Comparison of ENCODE assay signal across 29 cellular contexts in genomic region chr19:3518231-3518630, GRCh38. TPM values are rescaled to one million over a fixed set of nuclear protein-coding genes. Genes with fewer than 3 reads are reported as not detected.
DNase-seq lines count a peak whose midpoint lies in the region; ATAC-seq, FAIRE-seq and TF ChIP-seq lines count a peak whose summit lies in the region.
"Had no signal": no experiment of that assay in that cellular context is flagged by ENCODE, and none has a peak within 500 bp of the region (broad histone marks: within the 10 kb centered on the region; RNA-seq: fewer than 3 reads in every experiment).

No MANE protein-coding gene starts in this region.

- H3K9ac ChIP-seq in BLaER1 treated with 17β-estradiol and CSF1 and Interleukin-3, amounts not matched to agents 10 nM and 100 nM, result peak overlapping the region in 4 of 11 experiments; percentile 19 to 60 (median 42); a peak in 4 of 22 replicates
- H3K9ac ChIP-seq in H9 (ENCODE audit: extremely low read depth, insufficient read length, low read length) (no peak overlapping the region), H1 (replicated peaks in 1 of 4; ENCODE audit: extremely low read depth in 1 of 4, low read depth in 3 of 4, low read length in 3 of 4) (no peak overlapping the region)

- no peak overlapping the region for H2BK20ac ChIP-seq in H9 (ENCODE audit: low read depth, low read length, poor library complexity, severe bottlenecking)
- peak overlapping the region; percentile 17 for H2BK20ac ChIP-seq in H1 (ENCODE audit: low read length)

- H2BK120ac ChIP-seq in H9 (ENCODE audit: low read depth, low read length, poor library complexity, severe bottlenecking) (no peak overlapping the region), H1 (replicated peaks; ENCODE audit: low read depth, low read length) (no peak overlapping the region)

- no peak overlapping the region for H3T11ph ChIP-seq in H9 (ENCODE audit: low read length)

- no peaks in the 10 kb centered on the region for H3K9me3 ChIP-seq in BLaER1 treated with 17β-estradiol and CSF1 and Interleukin-3, amounts not matched to agents 10 nM and 100 nM (replicated peaks in 1 of 11)
- no peaks in the 10 kb centered on the region for H3K9me3 ChIP-seq in H9 (ENCODE audit: control insufficient read depth, low read depth, low read length)
- no peaks in the 10 kb centered on the region for H3K9me3 ChIP-seq in H1 (ENCODE audit: insufficient read depth in 2 of 2, low read depth in 1 of 2, low read length in 1 of 2)
- H3K9me3 ChIP-seq: lower lobe of right lung, pancreas, tibial artery had no signal

- H4K91ac ChIP-seq in H9 (ENCODE audit: insufficient read length, low read depth, low read length), result no peak overlapping the region
- peak overlapping the region; percentile 78 for H4K91ac ChIP-seq in H1 (replicated peaks; ENCODE audit: insufficient read length, low read length)

- no peak overlapping the region for H4K8ac ChIP-seq in H9 (replicated peaks; ENCODE audit: insufficient read length, low read depth, low read length)
- no peak overlapping the region for H4K8ac ChIP-seq in H1 (ENCODE audit: extremely low read depth, insufficient read depth, low read length)

- no peak overlapping the region for H3K4ac ChIP-seq in H9 (ENCODE audit: low read depth, low read length)
- H3K4ac ChIP-seq in H1 (replicated peaks; ENCODE audit: insufficient read length, low read depth, low read length), result no peak overlapping the region

- H3K27me3 Mint-ChIP-seq in H9 (ENCODE audit: low read depth), result no peaks in the 10 kb centered on the region; the same call in 1 of the 2 replicates
- H3K27me3 Mint-ChIP-seq in memory B cell, result no peaks in the 10 kb centered on the region
- H3K27me3 Mint-ChIP-seq: dendritic cell treated with granulocyte-macrophage colony-stimulating factor and Interleukin-4, amounts not matched to agents 40 ng/mL and 50 ng/mL, for 4 days had no signal

- FAIRE-seq in H1 (lab: Jason Lieb, UNC), result peak; percentile 73
- FAIRE-seq: endometrium, GM18507, pancreas had no signal

- no peak overlapping the region for H3K14ac ChIP-seq in H9 (ENCODE audit: insufficient read depth, low read length)
- no peak overlapping the region for H3K14ac ChIP-seq in H1 (ENCODE audit: insufficient read length)

- H3K27ac ChIP-seq in BLaER1 treated with 17β-estradiol and CSF1 and Interleukin-3, amounts not matched to agents 10 nM and 100 nM, result no peak overlapping the region
- no peak overlapping the region for H3K27ac ChIP-seq in H9 (ENCODE audit: insufficient read length, low read depth, low read length)
- H3K27ac ChIP-seq in H1 (ENCODE audit: low read depth, low read length), result no peak overlapping the region; the same call in 1 of the 2 replicates
- H3K27ac ChIP-seq: lower lobe of right lung, pancreas, tibial artery had no signal

- WGBS in H9 (ENCODE audit: extremely low coverage, insufficient read length, low lambda C conversion rate), result no CpG with 5 or more reads among the region's 10 CpGs
- WGBS in H1 (ENCODE audit: extremely low coverage in 1 of 2, insufficient coverage in 1 of 2, insufficient read length in 1 of 2, insufficient replicate concordance in 2 of 2, low coverage in 1 of 2, low lambda C conversion rate in 2 of 2, missing lambda C conversion rate in 1 of 2), 2 experiments, result 55% methylated on average over 10 of the region's 10 CpGs; no CpG with 5 or more reads in 1 of the 2 experiments

- H3K36me3 ChIP-seq in BLaER1 treated with 17β-estradiol and CSF1 and Interleukin-3, amounts not matched to agents 10 nM and 100 nM, result peaks cover 11 to 57% (median 25%) of the 10 kb centered on the region in 11 experiments; a peak in 20 of 22 replicates
- H3K36me3 ChIP-seq in H1 (ENCODE audit: control insufficient read depth in 2 of 4, insufficient read depth in 4 of 4, low read length in 3 of 4), result no peaks in the 10 kb centered on the region

- H3K79me2 ChIP-seq in H9 (ENCODE audit: insufficient read depth, low read length) (no peaks in the 10 kb centered on the region; the same call in 1 of the 2 replicates), H1 (ENCODE audit: control insufficient read depth in 1 of 2, insufficient read depth in 2 of 2, low read length in 2 of 2) (peaks cover 0 to 66% of the 10 kb centered on the region in 2 experiments; a peak in 3 of 4 replicates)

- POLR2A ChIA-PET in H1 (lab: Charles Lee; ENCODE audit: partially characterized antibody), result interaction anchor here (1.1 to 1.5 kb wide), 3 partner anchors 16 to 21 kb away, joined by 3 to 5 read pairs (median 4); partner anchors contain the start of genes DOHH and TEKTIP1

- H3K9me3 Mint-ChIP-seq in H9, result no peaks in the 10 kb centered on the region; a peak in 1 of 5 replicates
- no peaks in the 10 kb centered on the region for H3K9me3 Mint-ChIP-seq in memory B cell
- H3K9me3 Mint-ChIP-seq: dendritic cell treated with granulocyte-macrophage colony-stimulating factor and Interleukin-4, amounts not matched to agents 40 ng/mL and 50 ng/mL, for 4 days; HFFc6; nephron progenitor cell had no signal

- H2BK5ac ChIP-seq in H9 (ENCODE audit: insufficient read length, low read length) (no peak overlapping the region), H1 (ENCODE audit: low read depth, low read length) (peak overlapping the region; percentile 86; the same call in 1 of the 2 replicates)

- H3K4me2 ChIP-seq in BLaER1 treated with 17β-estradiol and CSF1 and Interleukin-3, amounts not matched to agents 10 nM and 100 nM, result peak overlapping the region; percentile 62 to 97 (median 84)
- H3K4me2 ChIP-seq in H9 (ENCODE audit: insufficient read depth, insufficient read length, low read length), result peak overlapping the region; percentile 17
- H3K4me2 ChIP-seq in H1 (ENCODE audit: insufficient read depth in 1 of 2, low read depth in 2 of 2, low read length in 2 of 2), result peak overlapping the region; percentile 5 to 60
- H3K4me2 ChIP-seq: smooth muscle cell had no signal

- no peak for TF ChIP-seq RAD21 in H1 (IDR thresholded peaks at IDR 0.05 in 1 of 2, conservative IDR thresholded peaks at IDR 0.05 in 1 of 2; ENCODE audit: low read depth in 2 of 2, low read length in 2 of 2)

- TF ChIP-seq POLR2A in H1 (IDR thresholded peaks at IDR 0.05; ENCODE audit: control extremely low read depth in 1 of 2, low read depth in 2 of 2, low read length in 2 of 2), result no peak

- peaks cover 100% of the 10 kb centered on the region in 11 experiments for H4K20me1 ChIP-seq in BLaER1 treated with 17β-estradiol and CSF1 and Interleukin-3, amounts not matched to agents 10 nM and 100 nM
- H4K20me1 ChIP-seq in H9 (ENCODE audit: control insufficient read depth, insufficient read depth, insufficient read length) (no peaks in the 10 kb centered on the region), H1 (replicated peaks in 1 of 2; ENCODE audit: control insufficient read depth in 1 of 2, insufficient read depth in 2 of 2, low read length in 2 of 2) (peaks cover 0 to 17% of the 10 kb centered on the region in 2 experiments)

- H2AK5ac ChIP-seq in H9 (ENCODE audit: insufficient read length, low read length) (no peak overlapping the region), H1 (ENCODE audit: low read depth, low read length) (peak overlapping the region; percentile 87; the same call in 1 of the 2 replicates)

- ATAC-seq in memory B cell (ENCODE audit: low read depth) (no peak), GM18511 (IDR thresholded peaks at IDR 0.05; ENCODE audit: unreplicated experiment) (no peak)
- ATAC-seq: lower lobe of right lung, SK-N-SH treated with all-trans-retinoic acid at 6 μM for 48 hours had no signal

- peaks cover 78 to 95% (median 89%) of the 10 kb centered on the region in 10 experiments for H3K4me1 ChIP-seq in BLaER1 treated with 17β-estradiol and CSF1 and Interleukin-3, amounts not matched to agents 10 nM and 100 nM
- peaks cover 3% of the 10 kb centered on the region; the same call in 1 of the 2 replicates for H3K4me1 ChIP-seq in H9 (ENCODE audit: insufficient read depth, low read length)
- peaks cover 0 to 29% (median 20%) of the 10 kb centered on the region in 4 experiments; a peak in 6 of 7 replicates for H3K4me1 ChIP-seq in H1 (replicated peaks in 1 of 4; ENCODE audit: control insufficient read depth in 3 of 4, insufficient read depth in 4 of 4, low read length in 3 of 4)

- H2BK15ac ChIP-seq in H9 (ENCODE audit: low read depth, low read length) (no peak overlapping the region), H1 (ENCODE audit: low read length) (no peak overlapping the region)

- no peaks in the 10 kb centered on the region for H3K23me2 ChIP-seq in H9 (ENCODE audit: insufficient read length, low read depth, low read length, poor library complexity, severe bottlenecking)
- no peaks in the 10 kb centered on the region for H3K23me2 ChIP-seq in H1 (ENCODE audit: low read depth, low read length)

- H2BK12ac ChIP-seq in H9 (ENCODE audit: insufficient read length, low read depth, low read length) (no peak overlapping the region), H1 (ENCODE audit: low read depth, low read length) (peak overlapping the region; percentile 97; the same call in 1 of the 2 replicates)

- H3K23ac ChIP-seq in H9 (ENCODE audit: insufficient read length, low read depth, low read length) (no peak overlapping the region), H1 (ENCODE audit: insufficient read length) (no peak overlapping the region)

- H4K5ac ChIP-seq in H9 (ENCODE audit: insufficient read length, low read depth, low read length) (no peak overlapping the region), H1 (ENCODE audit: insufficient read length, low read depth, low read length) (no peak overlapping the region)

- H3K56ac ChIP-seq in H9 (ENCODE audit: insufficient read length, low read depth, low read length), result no peak overlapping the region
- no peak overlapping the region for H3K56ac ChIP-seq in H1 (replicated peaks; ENCODE audit: insufficient read length, low read depth, low read length)

- H3K79me1 ChIP-seq in H9 (ENCODE audit: insufficient read depth, low read depth, low read length, poor library complexity, severe bottlenecking) (no peaks in the 10 kb centered on the region), H1 (ENCODE audit: low read depth, low read length) (peaks cover 14% of the 10 kb centered on the region)

- DNase-seq in H9, result peak; percentile 68
- no peak for DNase-seq in H1 (ENCODE audit: low read depth in 1 of 2, low spot score in 2 of 2)
- no peak for DNase-seq in memory B cell (ENCODE audit: low spot score in 2 of 2)
- no peak for DNase-seq in NCI-H1105 (lab: John Stamatoyannopoulos, UW)
- no peak for DNase-seq in SIG-M5 treated with dmso at 0.1 percent for 504 hours (lab: John Stamatoyannopoulos, UW; ENCODE audit: unreplicated experiment)
- DNase-seq: activated CD8-positive, alpha-beta memory T cell treated with anti-CD3 and anti-CD28 coated beads for 24 hours; central memory CD4-positive, alpha-beta T cell; HFFc6; hypothalamus; lower lobe of right lung; NCI-H1092 treated with DMSO at 0.1 percent for 48 hours; NCI-H1930; NCI-H82; nephron progenitor cell; pancreas; stimulated activated CD4-positive, alpha-beta T cell treated with anti-CD3 and anti-CD28 coated beads, Interleukin-1b, Interleukin-23, amount 100 ng/mL, for 48 hours; stimulated activated CD8-positive, alpha-beta memory T cell treated with anti-CD3 and anti-CD28 coated beads, Interleukin-4, amount 100 ng/mL, for 48 hours; T-helper 2 cell; tibial artery had no signal

- peak overlapping the region; percentile 19 for H3K18ac ChIP-seq in H9 (ENCODE audit: insufficient read length, low read depth, low read length)
- H3K18ac ChIP-seq in H1 (ENCODE audit: extremely low read depth, low read length), result peak overlapping the region; percentile 76

- H3K4me3 Mint-ChIP-seq in H9 (peak overlapping the region; percentile 38 to 69), memory B cell (no peak overlapping the region)
- H3K4me3 Mint-ChIP-seq: dendritic cell treated with granulocyte-macrophage colony-stimulating factor and Interleukin-4, amounts not matched to agents 40 ng/mL and 50 ng/mL, for 4 days; HFFc6; nephron progenitor cell had no signal

- no peak for TF ChIP-seq CTCF in H9 (conservative IDR thresholded peaks at IDR 0.05)
- TF ChIP-seq CTCF in H1 (IDR thresholded peaks at IDR 0.05; ENCODE audit: control extremely low read depth in 1 of 3, insufficient read depth in 1 of 3, low read depth in 1 of 3, low read length in 3 of 3), result no peak

- CTCF ChIA-PET in H1 (lab: Charles Lee; ENCODE audit: partially characterized antibody), result interaction anchor here (1.0 to 5.4 kb wide), 4 partner anchors 9 to 46 kb away, joined by 3 to 28 read pairs (median 10); no protein-coding TSS in a partner anchor

- TF ChIP-seq EP300 in H1 (IDR thresholded peaks at IDR 0.05; ENCODE audit: borderline replicate concordance in 1 of 2, low read depth in 2 of 2, low read length in 2 of 2), result no peak

- peaks cover 36 to 45% of the 10 kb centered on the region in 2 experiments for H3K4me1 Mint-ChIP-seq in H9
- peaks cover 30% of the 10 kb centered on the region for H3K4me1 Mint-ChIP-seq in memory B cell

- H3K27ac Mint-ChIP-seq in H9 (peak overlapping the region; percentile 63 to 91 (median 83); a peak in 5 of 7 replicates), memory B cell (peak overlapping the region; percentile 31)
- H3K27ac Mint-ChIP-seq: dendritic cell treated with granulocyte-macrophage colony-stimulating factor and Interleukin-4, amounts not matched to agents 40 ng/mL and 50 ng/mL, for 4 days; HFFc6; nephron progenitor cell had no signal

- H3K36me3 Mint-ChIP-seq in H9 (ENCODE audit: insufficient read depth in 1 of 3, low read depth in 3 of 3) (peaks cover 2 to 11% (median 10%) of the 10 kb centered on the region in 3 experiments; a peak in 5 of 7 replicates), memory B cell (peaks cover 10% of the 10 kb centered on the region)

- H2AFZ ChIP-seq in H9 (ENCODE audit: low read length) (no peak overlapping the region), H1 (ENCODE audit: low read length) (no peak overlapping the region)

- H3K27me3 ChIP-seq in BLaER1 treated with 17β-estradiol and CSF1 and Interleukin-3, amounts not matched to agents 10 nM and 100 nM, result no peaks in the 10 kb centered on the region
- H3K27me3 ChIP-seq in H9 (ENCODE audit: insufficient read depth, low read length) (no peaks in the 10 kb centered on the region), H1 (replicated peaks in 1 of 4; ENCODE audit: control insufficient read depth in 3 of 4, extremely low read depth in 1 of 4, insufficient read depth in 3 of 4, low read length in 3 of 4) (no peaks in the 10 kb centered on the region)
- H3K27me3 ChIP-seq: pancreas, tibial artery had no signal

- H3K4me3 ChIP-seq in BLaER1 treated with 17β-estradiol and CSF1 and Interleukin-3, amounts not matched to agents 10 nM and 100 nM, result no peak overlapping the region
- peak overlapping the region in 2 of 4 experiments; percentile 14 to 19; a peak in 3 of 8 replicates for H3K4me3 ChIP-seq in H1 (ENCODE audit: extremely low read depth in 1 of 4, insufficient read depth in 2 of 4, low read depth in 3 of 4, low read length in 4 of 4)
- H3K4me3 ChIP-seq: lower lobe of right lung, pancreas, smooth muscle cell, tibial artery had no signal

RNA-seq across cellular contexts. Expression of gene FZR1, which starts 12.1 kb away (rescaled TPM):
- total RNA-seq in H9 (2021), result 46.0 and 51.4 TPM in 2 replicates
- total RNA-seq in H1 (2021; fragmentation: NEBNext Ultra II Directional; extraction: Animal tissue kit (Norgen Biotek cat#: 25700)), result 35.5 and 36.9 TPM in 2 replicates
- 21.6 and 35.0 TPM in 2 replicates for polyA plus RNA-seq in H1 (2011; rRNA removed)
- 24.1 TPM for polyA plus RNA-seq in H1 (2011; cell fraction: cytosol; rRNA removed)
- polyA plus RNA-seq in H1 (2011; cell fraction: nucleus; rRNA removed), result 109 TPM
- polyA plus RNA-seq in H1 (2012, experiment 1 of 2), result 26.5 to 36.4 TPM (median 30.8 TPM) in 4 replicates
- 19.9 TPM for polyA plus RNA-seq in H1 (2012, experiment 2 of 2)
- 21.4 TPM for polyA plus RNA-seq in H1 (2013, experiment 1 of 2)
- 20.2 TPM for polyA plus RNA-seq in H1 (2013, experiment 2 of 2)
- 20.4 and 21.5 TPM in 2 replicates for polyA minus RNA-seq in H1 (2011; rRNA and poly(A)+ RNA removed)
- polyA minus RNA-seq in H1 (2011; cell fraction: cytosol; rRNA and poly(A)+ RNA removed), result 32.5 TPM
- polyA minus RNA-seq in H1 (2011; cell fraction: nucleus; rRNA and poly(A)+ RNA removed), result 35.9 TPM

RNA-seq across cellular contexts. Expression of gene DOHH, which starts 17.8 kb away (rescaled TPM):
- 16.5 and 18.1 TPM in 2 replicates for total RNA-seq in H9 (2021)
- 17.7 and 19.1 TPM in 2 replicates for total RNA-seq in H1 (2021; fragmentation: NEBNext Ultra II Directional; extraction: Animal tissue kit (Norgen Biotek cat#: 25700))
- polyA plus RNA-seq in H1 (2011; rRNA removed), result 7.3 and 12.7 TPM in 2 replicates
- polyA plus RNA-seq in H1 (2011; cell fraction: cytosol; rRNA removed), result 15.9 TPM
- polyA plus RNA-seq in H1 (2011; cell fraction: nucleus; rRNA removed), result 11.2 TPM
- 10.4 to 19.5 TPM (median 17.7 TPM) in 4 replicates for polyA plus RNA-seq in H1 (2012, experiment 1 of 2)
- polyA plus RNA-seq in H1 (2012, experiment 2 of 2), result 10.3 TPM
- 5.3 TPM for polyA plus RNA-seq in H1 (2013, experiment 1 of 2)
- polyA plus RNA-seq in H1 (2013, experiment 2 of 2), result 5.6 TPM
- polyA minus RNA-seq in H1 (2011; rRNA and poly(A)+ RNA removed), result 2.0 and 2.4 TPM in 2 replicates
- polyA minus RNA-seq in H1 (2011; cell fraction: cytosol; rRNA and poly(A)+ RNA removed), result 8.9 TPM
- 8.9 TPM for polyA minus RNA-seq in H1 (2011; cell fraction: nucleus; rRNA and poly(A)+ RNA removed)

RNA-seq across cellular contexts. Expression of gene TEKTIP1, which starts 20.7 kb away (rescaled TPM):
- total RNA-seq in H9 (2021), result 1.2 and 1.3 TPM in 2 replicates
- 1.0 and 1.1 TPM in 2 replicates for total RNA-seq in H1 (2021; fragmentation: NEBNext Ultra II Directional; extraction: Animal tissue kit (Norgen Biotek cat#: 25700))
- 0.49 TPM in 1 of 2 replicates, not detected in the other for polyA plus RNA-seq in H1 (2011; rRNA removed)
- polyA plus RNA-seq in H1 (2011; cell fraction: cytosol; rRNA removed), result 0.34 TPM
- polyA plus RNA-seq in H1 (2011; cell fraction: nucleus; rRNA removed), result 6.0 TPM
- polyA plus RNA-seq in H1 (2012, experiment 1 of 2), result 0.94 to 2.2 TPM (median 1.6 TPM) in 3 of 4 replicates, not detected in the other
- polyA plus RNA-seq in H1 (2012, experiment 2 of 2), result 1.3 TPM
- 0.45 TPM for polyA plus RNA-seq in H1 (2013, experiment 1 of 2)
- polyA plus RNA-seq in H1 (2013, experiment 2 of 2), result 0.17 TPM
- 0.32 TPM in 1 of 2 replicates, not detected in the other for polyA minus RNA-seq in H1 (2011; rRNA and poly(A)+ RNA removed)
- polyA minus RNA-seq in H1 (2011; cell fraction: cytosol; rRNA and poly(A)+ RNA removed), result not detected
- not detected for polyA minus RNA-seq in H1 (2011; cell fraction: nucleus; rRNA and poly(A)+ RNA removed)
- total RNA-seq: kidney epithelial cell, M059J, smooth muscle cell had no signal
- polyA plus RNA-seq: BJ had no signal

RNA-seq across cellular contexts. Expression of gene SMIM44, which starts 35.0 kb away (rescaled TPM):
- total RNA-seq in H9 (2021), result not detected in 2 replicates
- not detected in 2 replicates for total RNA-seq in H1 (2021; fragmentation: NEBNext Ultra II Directional; extraction: Animal tissue kit (Norgen Biotek cat#: 25700))
- not detected in 2 replicates for polyA plus RNA-seq in H1 (2011; rRNA removed)
- polyA plus RNA-seq in H1 (2011; cell fraction: cytosol; rRNA removed), result not detected
- not detected for polyA plus RNA-seq in H1 (2011; cell fraction: nucleus; rRNA removed)
- not detected in 4 replicates for polyA plus RNA-seq in H1 (2012, experiment 1 of 2)
- not detected for polyA plus RNA-seq in H1 (2012, experiment 2 of 2)
- polyA plus RNA-seq in H1 (2013, experiment 1 of 2), result not detected
- not detected for polyA plus RNA-seq in H1 (2013, experiment 2 of 2)
- polyA minus RNA-seq in H1 (2011; rRNA and poly(A)+ RNA removed), result not detected in 2 replicates
- not detected for polyA minus RNA-seq in H1 (2011; cell fraction: cytosol; rRNA and poly(A)+ RNA removed)
- polyA minus RNA-seq in H1 (2011; cell fraction: nucleus; rRNA and poly(A)+ RNA removed), result not detected
- total RNA-seq: HFFc6, lower lobe of right lung, M059J, pancreas, smooth muscle cell had no signal
- polyA plus RNA-seq: BJ, smooth muscle cell had no signal

RNA-seq across cellular contexts. Expression of gene SMIM24, which starts 37.9 kb away (rescaled TPM):
- 1.3 and 1.9 TPM in 2 replicates for total RNA-seq in H9 (2021)
- total RNA-seq in H1 (2021; fragmentation: NEBNext Ultra II Directional; extraction: Animal tissue kit (Norgen Biotek cat#: 25700)), result 3.3 and 3.8 TPM in 2 replicates
- polyA plus RNA-seq in H1 (2011; rRNA removed), result 4.5 and 7.4 TPM in 2 replicates
- 8.6 TPM for polyA plus RNA-seq in H1 (2011; cell fraction: cytosol; rRNA removed)
- polyA plus RNA-seq in H1 (2011; cell fraction: nucleus; rRNA removed), result 5.1 TPM
- polyA plus RNA-seq in H1 (2012, experiment 1 of 2), result 5.1 to 7.6 TPM (median 7.3 TPM) in 4 replicates
- polyA plus RNA-seq in H1 (2012, experiment 2 of 2), result 9.2 TPM
- 9.3 TPM for polyA plus RNA-seq in H1 (2013, experiment 1 of 2)
- polyA plus RNA-seq in H1 (2013, experiment 2 of 2), result 8.5 TPM
- polyA minus RNA-seq in H1 (2011; rRNA and poly(A)+ RNA removed), result 1.1 and 3.4 TPM in 2 replicates
- not detected for polyA minus RNA-seq in H1 (2011; cell fraction: cytosol; rRNA and poly(A)+ RNA removed)
- 2.8 TPM for polyA minus RNA-seq in H1 (2011; cell fraction: nucleus; rRNA and poly(A)+ RNA removed)
- total RNA-seq: HFFc6, lower lobe of right lung, M059J had no signal
- polyA plus RNA-seq: smooth muscle cell had no signal

Comparison
In these comparisons a context has a peak if more than half of its experiments do, and no peak if none do; other contexts are left out.
1. H3K4me2 ChIP-seq: peak in every context shown above with its lines; median percentile 84 in BLaER1 treated with 17β-estradiol and CSF1 and Interleukin-3, amounts not matched to agents 10 nM and 100 nM; 32 in H1; 17 in H9.